Comparison of ENCODE assay signal across 17 cellular contexts in the genomic region with DNA sequence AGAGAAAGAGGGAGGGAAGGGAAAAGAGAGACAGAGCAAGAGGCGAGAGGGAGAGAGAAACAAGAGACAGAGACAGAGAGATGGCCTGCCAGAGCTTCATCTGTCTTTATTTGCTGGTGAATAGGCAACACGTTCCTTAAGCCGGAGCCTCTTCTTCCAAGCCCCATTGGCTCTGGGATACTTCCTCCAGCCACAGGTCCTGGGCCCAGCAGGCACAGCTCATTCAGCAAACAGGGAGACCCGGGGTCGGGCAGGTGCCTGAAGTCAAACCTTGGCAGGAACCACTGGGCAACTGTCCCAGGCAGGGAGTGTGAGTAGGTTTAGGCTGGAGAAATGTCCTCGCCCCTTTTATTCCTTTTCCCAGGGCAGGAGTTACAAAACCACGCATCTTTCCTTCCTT.
DNase-seq lines count a peak whose midpoint lies in the region; ATAC-seq and TF ChIP-seq lines count a peak whose summit lies in the region.
"Had no signal": no experiment of that assay in that cellular context is flagged by ENCODE, and none has a peak within 500 bp of the region (broad histone marks: within the 10 kb centered on the region; RNA-seq: fewer than 3 reads in every experiment).

No MANE protein-coding gene starts in this region.

- H3K4me3 ChIP-seq in sigmoid colon, result no peak overlapping the region
- no peak overlapping the region for H3K4me3 ChIP-seq in gastrocnemius medialis

- no peak for TF ChIP-seq EP300 in sigmoid colon (IDR thresholded peaks at IDR 0.05)

- no peaks in the 10 kb centered on the region for H3K23me2 ChIP-seq in H9 (ENCODE audit: insufficient read length, low read depth, low read length, poor library complexity, severe bottlenecking)

- H2BK15ac ChIP-seq in H9 (ENCODE audit: low read depth, low read length), result no peak overlapping the region

- DNase-seq in AG20443 (ENCODE audit: low spot score) (peak; percentile 8), H9 (peak; percentile 12), islet precursor cell (peak; percentile 35), sigmoid colon (peak; percentile 49), foreskin melanocyte (no peak), gastrocnemius medialis (no peak)
- DNase-seq: DMS 273 treated with DMSO at 0.1 percent for 48 hours, HCEC 1CT, NCI-H1048, NCI-H1436 treated with DMSO at 0.1 percent for 48 hours, NCI-H2081, NCI-H524 treated with DMSO at 0.1 percent for 48 hours had no signal

- H2BK20ac ChIP-seq in H9 (ENCODE audit: low read depth, low read length, poor library complexity, severe bottlenecking), result no peak overlapping the region

- no peak overlapping the region for H3K27ac Mint-ChIP-seq in H9

- H4K91ac ChIP-seq in H9 (ENCODE audit: insufficient read length, low read depth, low read length), result no peak overlapping the region

- no peak overlapping the region for H3K14ac ChIP-seq in H9 (ENCODE audit: insufficient read depth, low read length)

- intact Hi-C loops in sigmoid colon (cut with DNase I) (no loop called here), gastrocnemius medialis (cut with DNase I; ENCODE audit: low total_unique reads) (no loop called here)

- no peak overlapping the region for H3K4me2 ChIP-seq in H9 (ENCODE audit: insufficient read depth, insufficient read length, low read length)

- no peak overlapping the region for H2BK5ac ChIP-seq in H9 (ENCODE audit: insufficient read length, low read length)

- H4K20me1 ChIP-seq in H9 (ENCODE audit: control insufficient read depth, insufficient read depth, insufficient read length), result no peaks in the 10 kb centered on the region

- H3K9me3 ChIP-seq in H9 (ENCODE audit: control insufficient read depth, low read depth, low read length), result no peaks in the 10 kb centered on the region
- H3K9me3 ChIP-seq in sigmoid colon, result no peaks in the 10 kb centered on the region
- no peaks in the 10 kb centered on the region for H3K9me3 ChIP-seq in gastrocnemius medialis

- peaks cover 21 to 34% of the 10 kb centered on the region in 2 experiments for H3K4me1 Mint-ChIP-seq in H9

- H3K23ac ChIP-seq in H9 (ENCODE audit: insufficient read length, low read depth, low read length), result no peak overlapping the region

- H2BK12ac ChIP-seq in H9 (ENCODE audit: insufficient read length, low read depth, low read length), result no peak overlapping the region

- no peak overlapping the region for H3K56ac ChIP-seq in H9 (ENCODE audit: insufficient read length, low read depth, low read length)

- H2BK120ac ChIP-seq in H9 (ENCODE audit: low read depth, low read length, poor library complexity, severe bottlenecking), result no peak overlapping the region

- WGBS in H9 (ENCODE audit: extremely low coverage, insufficient read length, low lambda C conversion rate), result no CpG with 5 or more reads among the region's 7 CpGs
- 24 to 65% methylated on average over 7 of the region's 7 CpGs for WGBS in sigmoid colon, 2 donors

- TF ChIP-seq CTCF in H9 (conservative IDR thresholded peaks at IDR 0.05) (no peak), sigmoid colon (IDR thresholded peaks at IDR 0.05) (no peak), gastrocnemius medialis (IDR thresholded peaks at IDR 0.05 in 4 of 5, conservative IDR thresholded peaks at IDR 0.05 in 1 of 5) (no peak)

- H3K9ac ChIP-seq in H9 (ENCODE audit: extremely low read depth, insufficient read length, low read length), result no peak overlapping the region

- H3K36me3 ChIP-seq in sigmoid colon, result no peaks in the 10 kb centered on the region
- no peaks in the 10 kb centered on the region for H3K36me3 ChIP-seq in gastrocnemius medialis

- peaks cover 0 to 3% of the 10 kb centered on the region in 2 experiments; a peak in 3 of 5 replicates for H3K9me3 Mint-ChIP-seq in H9

- H4K5ac ChIP-seq in H9 (ENCODE audit: insufficient read length, low read depth, low read length), result no peak overlapping the region

- ATAC-seq in HG03039 (IDR thresholded peaks at IDR 0.05; ENCODE audit: unreplicated experiment) (no peak), gastrocnemius medialis (no peak)
- ATAC-seq: Panc1, Right ventricle myocardium inferior had no signal

- in situ Hi-C loops in gastrocnemius medialis (cut with MboI; ENCODE audit: low sequenced_read_pairs in 4 of 4), result no loop called here

- peaks cover 0 to 8% (median 3%) of the 10 kb centered on the region in 3 experiments; a peak in 3 of 7 replicates for H3K36me3 Mint-ChIP-seq in H9 (ENCODE audit: insufficient read depth in 1 of 3, low read depth in 3 of 3)

- H2AFZ ChIP-seq in H9 (ENCODE audit: low read length), result no peak overlapping the region

- H3T11ph ChIP-seq in H9 (ENCODE audit: low read length), result no peak overlapping the region

- H3K27ac ChIP-seq in H9 (ENCODE audit: insufficient read length, low read depth, low read length) (no peak overlapping the region), sigmoid colon (no peak overlapping the region), gastrocnemius medialis (no peak overlapping the region)
- H3K27ac ChIP-seq: C4-2B, HL-60 had no signal

- H3K79me2 ChIP-seq in H9 (ENCODE audit: insufficient read depth, low read length), result no peaks in the 10 kb centered on the region

- no peak overlapping the region for H3K18ac ChIP-seq in H9 (ENCODE audit: insufficient read length, low read depth, low read length)

- no peak overlapping the region for H4K8ac ChIP-seq in H9 (replicated peaks; ENCODE audit: insufficient read length, low read depth, low read length)

- H3K4me1 ChIP-seq in H9 (ENCODE audit: insufficient read depth, low read length) (peaks cover 2% of the 10 kb centered on the region; the same call in 1 of the 2 replicates), sigmoid colon (no peaks in the 10 kb centered on the region), gastrocnemius medialis (peaks cover 0 to 4% of the 10 kb centered on the region in 2 donors)

- H3K27me3 ChIP-seq in H9 (ENCODE audit: insufficient read depth, low read length) (no peaks in the 10 kb centered on the region), sigmoid colon (peaks cover 0 to 33% (median 18%) of the 10 kb centered on the region in 3 donors), gastrocnemius medialis (no peaks in the 10 kb centered on the region)

- H3K79me1 ChIP-seq in H9 (ENCODE audit: insufficient read depth, low read depth, low read length, poor library complexity, severe bottlenecking), result no peaks in the 10 kb centered on the region

- H3K4ac ChIP-seq in H9 (ENCODE audit: low read depth, low read length), result no peak overlapping the region

- peaks cover 2% of the 10 kb centered on the region for H3K27me3 Mint-ChIP-seq in H9 (ENCODE audit: low read depth)

- no peak overlapping the region for H2AK5ac ChIP-seq in H9 (ENCODE audit: insufficient read length, low read length)

- no peak overlapping the region for H3K4me3 Mint-ChIP-seq in H9

- TF ChIP-seq POLR2A in sigmoid colon (IDR thresholded peaks at IDR 0.05) (no peak), gastrocnemius medialis (IDR thresholded peaks at IDR 0.05) (no peak)

Comparison
In these comparisons a context has a peak if more than half of its experiments do, and no peak if none do; other contexts are left out.
1. DNase-seq: peak in AG20443 (single experiment), H9 (single experiment), islet precursor cell (single experiment) and sigmoid colon (single experiment); none in foreskin melanocyte (single experiment) and gastrocnemius medialis (0 of 2).